Comparison of ENCODE assay signal across 19 cellular contexts in the genomic region with DNA sequence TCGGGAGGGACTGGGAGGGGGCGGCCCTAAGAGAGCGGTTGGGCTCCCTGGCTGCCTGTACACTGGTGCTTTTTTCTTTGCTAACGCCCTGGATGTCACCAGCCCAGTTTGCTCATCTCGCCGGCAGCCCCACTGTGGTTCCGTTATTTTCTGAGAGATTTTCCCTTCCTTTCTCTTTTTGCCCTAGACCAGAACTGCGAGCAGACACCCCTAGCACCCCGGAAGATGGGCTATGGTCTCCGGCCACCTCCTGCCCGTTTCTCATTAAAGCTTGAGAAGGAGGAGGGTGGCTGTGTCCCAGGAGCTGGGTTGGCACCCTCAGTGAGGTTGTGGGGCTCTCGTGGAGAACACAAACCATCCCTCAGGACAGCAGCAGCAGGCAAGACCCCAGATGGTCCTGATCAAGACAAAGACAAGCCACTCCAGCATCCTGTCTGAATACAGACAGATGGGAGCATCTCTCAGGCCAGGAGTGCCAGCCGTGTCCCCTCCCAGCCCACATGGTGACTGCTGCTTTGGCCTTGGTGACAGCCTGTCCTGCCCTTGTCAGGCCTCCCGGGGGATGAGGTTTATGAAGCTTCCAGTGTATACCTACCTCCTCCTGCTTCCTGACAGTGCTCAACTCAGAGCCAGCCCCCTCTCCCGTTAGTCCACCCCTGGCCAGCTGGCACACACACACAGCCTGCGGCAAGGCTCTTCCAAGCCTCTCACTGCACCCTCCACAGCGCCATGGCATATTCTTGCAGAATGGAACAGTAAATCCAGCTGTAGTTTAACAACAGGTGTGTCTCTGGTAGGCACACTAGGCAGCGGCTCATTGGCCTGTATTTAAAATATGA.
DNase-seq lines count a peak whose midpoint lies in the region; ATAC-seq and TF ChIP-seq lines count a peak whose summit lies in the region.
"Had no signal": no experiment of that assay in that cellular context is flagged by ENCODE, and none has a peak within 500 bp of the region (broad histone marks: within the 10 kb centered on the region; RNA-seq: fewer than 3 reads in every experiment).

No MANE protein-coding gene starts in this region.

- peak overlapping the region in 1 of 2 experiments; percentile 22; a peak in 2 of 4 replicates for H3K27ac ChIP-seq in SK-N-SH (ENCODE audit: low read depth in 2 of 2, low read length in 1 of 2)
- no peak overlapping the region for H3K27ac ChIP-seq in stomach
- H3K27ac ChIP-seq: A549, left lung had no signal

- TF ChIP-seq CTCF in SK-N-SH (IDR thresholded peaks at IDR 0.05) (no peak), stomach (IDR thresholded peaks at IDR 0.05) (no peak)

- no peak for ATAC-seq in SK-N-SH treated with all-trans-retinoic acid at 6 μM for 48 hours
- ATAC-seq: A549 had no signal

- no peaks in the 10 kb centered on the region for H3K36me3 ChIP-seq in SK-N-SH (replicated peaks in 1 of 2; ENCODE audit: control insufficient read depth in 1 of 2, insufficient read depth in 2 of 2, low read length in 1 of 2)
- no peaks in the 10 kb centered on the region for H3K36me3 ChIP-seq in stomach
- H3K36me3 ChIP-seq: left lung had no signal

- no peak overlapping the region for H2AFZ ChIP-seq in SK-N-SH (ENCODE audit: low read depth)

- H3K79me2 ChIP-seq in SK-N-SH (ENCODE audit: insufficient read depth) = no peaks in the 10 kb centered on the region

- no peak for TF ChIP-seq POLR2A in stomach (IDR thresholded peaks at IDR 0.05)

- H3K4me2 ChIP-seq in SK-N-SH = no peak overlapping the region

- H3K27me3 ChIP-seq in SK-N-SH (ENCODE audit: insufficient read depth) (no peaks in the 10 kb centered on the region; the same call in 1 of the 2 replicates), stomach (peaks cover 0 to 16% (median 0%) of the 10 kb centered on the region in 3 donors)

- H3K4me3 ChIP-seq in SK-N-SH (ENCODE audit: low read depth in 2 of 2, low read length in 1 of 2) = no peak overlapping the region
- peak overlapping the region; percentile 23 to 38 (median 32) for H3K4me3 ChIP-seq in stomach
- H3K4me3 ChIP-seq: A549, left lung had no signal

- TF ChIP-seq EP300 in SK-N-SH (IDR thresholded peaks at IDR 0.05; ENCODE audit: borderline replicate concordance in 1 of 2, low read depth in 1 of 2, low read length in 1 of 2) (no peak), stomach (IDR thresholded peaks at IDR 0.05) (no peak)

- DNase-seq in SK-N-SH (peak; percentile 63), NCI-H446 treated with DMSO at 0.1 percent for 48 hours (lab: John Stamatoyannopoulos, UW) (peak; percentile 25), left kidney (ENCODE audit: low read depth, low spot score) (peak; percentile 29), stomach (no peak), NCI-H146 treated with DMSO at 0.1 percent for 48 hours (lab: John Stamatoyannopoulos, UW; ENCODE audit: unreplicated experiment) (no peak), cerebellar nuclear complex (lab: John Stamatoyannopoulos, UW) (no peak)
- no peak for DNase-seq in activated CD4-positive, alpha-beta T cell treated with anti-CD3 and anti-CD28 coated beads, Interleukin-2, amount 50 U/mL, for 1 hour
- DNase-seq: activated B cell treated with CpG ODN at 0.5 μM for 24 hours; activated effector memory CD4-positive, alpha-beta T cell treated with Interleukin-2 at 50 U/mL for 16 hours; amniotic stem cell; CD4-positive, alpha-beta T cell; DND-41; Kasumi-1; NCI-H1436; SHP77; stimulated activated naive B cell treated with anti-CD40 and anti-IgM and Interleukin-4, amounts not matched to agents 10 μg/mL and 1 μg/mL and 100 μg/mL, for 72 hours had no signal

- H3K4me1 ChIP-seq in SK-N-SH (ENCODE audit: control insufficient read depth in 1 of 2, insufficient read depth in 2 of 2, low read depth in 1 of 2, low read length in 1 of 2) (peaks cover 0 to 13% of the 10 kb centered on the region in 2 experiments; a peak in 1 of 4 replicates), stomach (peaks cover 12 to 31% (median 22%) of the 10 kb centered on the region in 4 donors)

- no peak for TF ChIP-seq RAD21 in SK-N-SH (IDR thresholded peaks at IDR 0.05; ENCODE audit: low read length)

- H3K9me2 ChIP-seq in SK-N-SH = no peaks in the 10 kb centered on the region

- WGBS in SK-N-SH (ENCODE audit: low lambda C conversion rate) = 64% methylated on average over 17 of the region's 18 CpGs
- WGBS in stomach, 5 donors = 75 to 82% (median 80%) methylated on average over 15 to 18 of the region's 18 CpGs

- H3K9me3 ChIP-seq in SK-N-SH (no peaks in the 10 kb centered on the region), stomach (no peaks in the 10 kb centered on the region)
- H3K9me3 ChIP-seq: A549 had no signal

- no peak overlapping the region for H3K9ac ChIP-seq in SK-N-SH

- H3F3A ChIP-seq in SK-N-SH (replicated peaks; ENCODE audit: insufficient read depth) = no peaks in the 10 kb centered on the region

- POLR2A ChIA-PET in SK-N-SH (lab: Yijun Ruan, JAX) = interaction anchor here (1.2 kb wide), 1 partner anchor 60 kb away, joined by 4 read pairs; no protein-coding TSS in a partner anchor

- CTCF ChIA-PET in SK-N-SH (lab: Yijun Ruan, JAX) = interaction anchor here (0.7 to 8.0 kb wide), 5 partner anchors 28 to 336 kb away, joined by 3 to 140 read pairs (median 6); no protein-coding TSS in a partner anchor

- H4K20me1 ChIP-seq in SK-N-SH (ENCODE audit: insufficient read depth) = no peaks in the 10 kb centered on the region

- intact Hi-C loops in stomach (cut with DNase I; ENCODE audit: low total_unique reads) = loop anchor here (10.0 kb wide), 1 partner anchor 139 kb away; no protein-coding TSS in a partner anchor

TF ChIP-seq in SK-N-SH, 30 proteins besides CTCF, POLR2A, EP300 and RAD21:
- peak; percentile 57; the same call in 1 of the 2 replicates for TF ChIP-seq MXI1 (IDR thresholded peaks at IDR 0.05; ENCODE audit: low read depth, low read length)
- no peak for TF ChIP-seq REST (IDR thresholded peaks at IDR 0.05; ENCODE audit: low read depth, low read length)

TF ChIP-seq in SK-N-SH treated with all-trans-retinoic acid at 6 μM for 48 hours, 23 proteins besides CTCF, POLR2A, EP300 and RAD21 (continues in another document):
- TF ChIP-seq ZNF565 (CRISPR knock-in tag; conservative IDR thresholded peaks at IDR 0.05; ENCODE audit: low read depth) (no peak), GLIS3 (CRISPR knock-in tag; IDR thresholded peaks at IDR 0.05) (no peak), PPARA (CRISPR knock-in tag; IDR thresholded peaks at IDR 0.05; ENCODE audit: borderline replicate concordance) (no peak), TSHZ2 (CRISPR knock-in tag; IDR thresholded peaks at IDR 0.05) (no peak), SNAI2 (CRISPR knock-in tag; IDR thresholded peaks at IDR 0.05) (no peak), ZFP3 (CRISPR knock-in tag; IDR thresholded peaks at IDR 0.05) (no peak), PATZ1 (CRISPR knock-in tag; IDR thresholded peaks at IDR 0.05; ENCODE audit: borderline replicate concordance) (no peak), ZNF8 (CRISPR knock-in tag; IDR thresholded peaks at IDR 0.05) (no peak), OSR1 (CRISPR knock-in tag; IDR thresholded peaks at IDR 0.05) (no peak)
- TF ChIP-seq, protein P1, sequence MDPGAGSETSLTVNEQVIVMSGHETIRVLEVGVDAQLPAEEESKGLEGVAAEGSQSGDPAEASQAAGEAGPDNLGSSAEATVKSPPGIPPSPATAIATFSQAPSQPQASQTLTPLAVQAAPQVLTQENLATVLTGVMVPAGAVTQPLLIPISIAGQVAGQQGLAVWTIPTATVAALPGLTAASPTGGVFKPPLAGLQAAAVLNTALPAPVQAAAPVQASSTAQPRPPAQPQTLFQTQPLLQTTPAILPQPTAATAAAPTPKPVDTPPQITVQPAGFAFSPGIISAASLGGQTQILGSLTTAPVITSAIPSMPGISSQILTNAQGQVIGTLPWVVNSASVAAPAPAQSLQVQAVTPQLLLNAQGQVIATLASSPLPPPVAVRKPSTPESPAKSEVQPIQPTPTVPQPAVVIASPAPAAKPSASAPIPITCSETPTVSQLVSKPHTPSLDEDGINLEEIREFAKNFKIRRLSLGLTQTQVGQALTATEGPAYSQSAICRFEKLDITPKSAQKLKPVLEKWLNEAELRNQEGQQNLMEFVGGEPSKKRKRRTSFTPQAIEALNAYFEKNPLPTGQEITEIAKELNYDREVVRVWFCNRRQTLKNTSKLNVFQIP (CRISPR knock-in tag; IDR thresholded peaks at IDR 0.05; ENCODE audit: borderline replicate concordance, low read depth) = no peak

Comparison
In these comparisons a context has a peak if more than half of its experiments do, and no peak if none do; other contexts are left out.
1. DNase-seq: peak in SK-N-SH (single experiment), NCI-H446 treated with DMSO at 0.1 percent for 48 hours (single experiment) and left kidney (single experiment); none in stomach (single experiment), activated CD4-positive, alpha-beta T cell treated with anti-CD3 and anti-CD28 coated beads, Interleukin-2, amount 50 U/mL, for 1 hour (single experiment), NCI-H146 treated with DMSO at 0.1 percent for 48 hours (single experiment) and cerebellar nuclear complex (0 of 2).
2. H3K4me3 ChIP-seq: peak in stomach (4 of 4); none in SK-N-SH (0 of 2).